In the genomic region with DNA sequence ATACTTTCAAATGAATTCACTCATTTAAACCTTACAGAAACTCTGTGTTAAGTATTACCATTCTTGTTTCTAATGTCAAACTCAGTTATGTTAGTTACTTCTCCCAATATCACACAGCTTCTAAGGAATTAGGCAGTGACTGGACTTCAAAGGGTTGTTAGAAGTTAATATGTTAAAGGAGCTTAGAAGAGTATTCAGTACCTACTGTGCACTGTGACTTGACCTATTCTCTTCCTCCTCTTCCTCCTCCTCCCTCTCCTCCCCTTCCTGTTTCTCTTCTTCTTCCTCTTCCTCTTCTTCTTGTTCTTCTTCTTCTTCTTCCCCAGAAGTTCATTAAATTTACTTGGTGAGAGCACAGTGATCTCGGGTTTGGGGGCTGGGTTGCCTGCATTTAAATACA, we compare ENCODE assay signal across 8 cellular contexts.
"Had no signal": no experiment of that assay in that cellular context is flagged by ENCODE, and none has a peak within 500 bp of the region (broad histone marks: within the 10 kb centered on the region; RNA-seq: fewer than 3 reads in every experiment).

No MANE protein-coding gene starts in this region.

- DNase-seq: GDM1, GF-D8 had no signal

- FAIRE-seq: G401.6, GM12878, GM12891, GM12892, GM18507, GM19239 had no signal

- ATAC-seq: GM12878 had no signal

- H3K4me3 ChIP-seq: GM12878 had no signal
